ENCODE assay signal across 18 cellular contexts in genomic region chr5:128597151-128597550, GRCh38.
"Had no signal": no experiment of that assay in that cellular context is flagged by ENCODE, and none has a peak within 500 bp of the region (broad histone marks: within the 10 kb centered on the region; RNA-seq: fewer than 3 reads in every experiment).

No MANE protein-coding gene starts in this region.

- H3K27me3 Mint-ChIP-seq: naive thymus-derived CD4-positive, alpha-beta T cell; stimulated activated memory B cell treated with anti-CD40 and anti-IgM and Interleukin-4, amounts not matched to agents 10 μg/mL and 1 μg/mL and 100 μg/mL, for 72 hours; stimulated activated naive CD8-positive, alpha-beta T cell treated with anti-CD3 and anti-CD28 coated beads, Interleukin-15, Interleukin-2, amounts not matched to agents 100 ng/mL and 50 ng/mL, for 24 hours had no signal

- DNase-seq: colonic mucosa; effector CD8-positive, alpha-beta T cell; foreskin melanocyte; head of caudate nucleus; left cardiac atrium; left ventricle myocardium superior; naive thymus-derived CD4-positive, alpha-beta T cell; nucleus accumbens; ovary; right lobe of liver; stimulated activated CD4-positive, alpha-beta T cell treated with anti-CD3 and anti-CD28 coated beads, Interleukin-15, amount 100 ng/mL, for 24 hours; stimulated activated CD4-positive, alpha-beta T cell treated with anti-CD3 and anti-CD28 coated beads, Interleukin-1b, Interleukin-23, amount 100 ng/mL, for 48 hours; stimulated activated CD4-positive, alpha-beta T cell treated with anti-CD3 and anti-CD28 coated beads, Interleukin-4, amount 100 ng/mL, for 24 hours; testis; upper lobe of right lung had no signal

- H3K27ac Mint-ChIP-seq: naive thymus-derived CD4-positive, alpha-beta T cell; stimulated activated memory B cell treated with anti-CD40 and anti-IgM and Interleukin-4, amounts not matched to agents 10 μg/mL and 1 μg/mL and 100 μg/mL, for 72 hours; stimulated activated naive CD8-positive, alpha-beta T cell treated with anti-CD3 and anti-CD28 coated beads, Interleukin-15, Interleukin-2, amounts not matched to agents 100 ng/mL and 50 ng/mL, for 24 hours had no signal

- ATAC-seq: left cardiac atrium; left ventricle myocardium superior; naive thymus-derived CD4-positive, alpha-beta T cell; right lobe of liver; upper lobe of right lung had no signal

- H3K4me1 Mint-ChIP-seq: naive thymus-derived CD4-positive, alpha-beta T cell; stimulated activated memory B cell treated with anti-CD40 and anti-IgM and Interleukin-4, amounts not matched to agents 10 μg/mL and 1 μg/mL and 100 μg/mL, for 72 hours had no signal

- H3K4me3 Mint-ChIP-seq: naive thymus-derived CD4-positive, alpha-beta T cell; neural crest cell; stimulated activated memory B cell treated with anti-CD40 and anti-IgM and Interleukin-4, amounts not matched to agents 10 μg/mL and 1 μg/mL and 100 μg/mL, for 72 hours; stimulated activated naive CD8-positive, alpha-beta T cell treated with anti-CD3 and anti-CD28 coated beads, Interleukin-15, Interleukin-2, amounts not matched to agents 100 ng/mL and 50 ng/mL, for 24 hours had no signal

- H3K36me3 Mint-ChIP-seq: naive thymus-derived CD4-positive, alpha-beta T cell; stimulated activated memory B cell treated with anti-CD40 and anti-IgM and Interleukin-4, amounts not matched to agents 10 μg/mL and 1 μg/mL and 100 μg/mL, for 72 hours had no signal
